ENCODE assay signal across 8 cellular contexts in the genomic region with DNA sequence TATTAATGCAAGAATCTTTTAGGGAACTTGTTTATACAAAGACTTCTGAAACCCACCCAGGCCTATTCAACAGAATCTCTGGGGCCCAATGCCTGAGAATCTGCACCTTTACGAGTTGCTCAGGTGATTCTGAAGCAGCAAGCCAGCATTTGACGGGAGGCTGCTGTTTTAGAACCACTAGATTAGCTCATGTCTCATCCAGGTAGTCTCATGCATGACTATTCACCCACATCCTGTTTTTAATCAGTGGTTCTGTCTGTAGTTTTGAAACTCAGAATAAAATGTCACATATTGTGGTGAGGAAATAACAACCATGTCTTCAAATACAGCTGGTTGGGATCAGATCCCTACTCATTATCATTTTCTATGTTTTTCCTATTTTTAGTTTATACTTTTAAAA. TPM values are rescaled to one million over a fixed set of nuclear protein-coding genes. Genes with fewer than 3 reads are reported as not detected.
DNase-seq lines count a peak whose midpoint lies in the region; ATAC-seq and TF ChIP-seq lines count a peak whose summit lies in the region.

No MANE protein-coding gene starts in this region.

- H3K27me3 ChIP-seq in CD4-positive, alpha-beta memory T cell (ENCODE audit: insufficient read depth, low read length) = no peaks in the 10 kb centered on the region

- H3K4me1 ChIP-seq in CD4-positive, alpha-beta memory T cell (ENCODE audit: insufficient read depth, low read length) = peaks cover 60% of the 10 kb centered on the region

- POLR2A ChIA-PET in CD4-positive, alpha-beta memory T cell (lab: Charles Lee; ENCODE audit: partially characterized antibody) = interaction anchor here (0.6 to 18.6 kb wide), 23 partner anchors 10 to 494 kb away, joined by 3 to 1017 read pairs (median 5); partner anchors contain the start of gene CYTIP
- POLR2A ChIA-PET in naive thymus-derived CD8-positive, alpha-beta T cell (lab: Charles Lee) = interaction anchor here (0.9 to 7.0 kb wide), 24 partner anchors 9 to 102 kb away, joined by 3 to 131 read pairs (median 5); partner anchors contain the start of genes CYTIP and ERMN

- CTCF ChIA-PET in CD4-positive, alpha-beta memory T cell (lab: Charles Lee; ENCODE audit: partially characterized antibody) = interaction anchor here (0.7 to 4.2 kb wide), 27 partner anchors 10 to 497 kb away, joined by 3 to 42 read pairs (median 5); partner anchors contain the start of genes CYTIP and ERMN

- H3K27me3 Mint-ChIP-seq in CD4-positive, alpha-beta memory T cell = no peaks in the 10 kb centered on the region
- H3K27me3 Mint-ChIP-seq in naive thymus-derived CD8-positive, alpha-beta T cell = no peaks in the 10 kb centered on the region
- peaks cover 5% of the 10 kb centered on the region for H3K27me3 Mint-ChIP-seq in chondrocyte (ENCODE audit: low read depth)

- H3K4me3 ChIP-seq in CD4-positive, alpha-beta memory T cell (ENCODE audit: low read length in 2 of 2) = no peak overlapping the region

- TF ChIP-seq CTCF in chondrocyte (IDR thresholded peaks at IDR 0.05) = no peak

- H3K27ac Mint-ChIP-seq in CD4-positive, alpha-beta memory T cell = peak overlapping the region; percentile 95 to 100 (median 99)
- peak overlapping the region; percentile 97 to 100 (median 98) for H3K27ac Mint-ChIP-seq in naive thymus-derived CD8-positive, alpha-beta T cell
- no peak overlapping the region for H3K27ac Mint-ChIP-seq in chondrocyte (ENCODE audit: unreplicated experiment)

- peaks cover 0 to 47% (median 36%) of the 10 kb centered on the region in 8 donors for H3K9me3 Mint-ChIP-seq in CD4-positive, alpha-beta memory T cell
- peaks cover 0 to 51% (median 26%) of the 10 kb centered on the region in 9 donors for H3K9me3 Mint-ChIP-seq in naive thymus-derived CD8-positive, alpha-beta T cell
- H3K9me3 Mint-ChIP-seq in chondrocyte (ENCODE audit: low read depth) = peaks cover 12% of the 10 kb centered on the region

- peaks cover 45 to 55% of the 10 kb centered on the region in 2 donors for H3K36me3 Mint-ChIP-seq in CD4-positive, alpha-beta memory T cell
- peaks cover 22 to 49% (median 26%) of the 10 kb centered on the region in 3 donors for H3K36me3 Mint-ChIP-seq in naive thymus-derived CD8-positive, alpha-beta T cell
- no peaks in the 10 kb centered on the region for H3K36me3 Mint-ChIP-seq in chondrocyte (ENCODE audit: low read depth)

- H3K4me3 Mint-ChIP-seq in CD4-positive, alpha-beta memory T cell = peak overlapping the region; percentile 49 to 85 (median 68)
- peak overlapping the region; percentile 48 to 77 (median 66) for H3K4me3 Mint-ChIP-seq in naive thymus-derived CD8-positive, alpha-beta T cell
- H3K4me3 Mint-ChIP-seq in chondrocyte (ENCODE audit: unreplicated experiment) = no peak overlapping the region

- H3K27ac ChIP-seq in CD4-positive, alpha-beta memory T cell (ENCODE audit: low read depth, low read length) = peak overlapping the region; percentile 51

- DNase-seq in CD4-positive, alpha-beta memory T cell = peak; percentile 79 to 87 (median 85)
- peak; percentile 52 for DNase-seq in activated T-cell treated with anti-CD3 and anti-CD28 coated beads for 24 hours (ENCODE audit: low read depth)
- DNase-seq in naive thymus-derived CD8-positive, alpha-beta T cell = peak; percentile 25 to 92 (median 74)
- DNase-seq in NCI-H748 treated with DMSO at 0.1 percent for 48 hours (lab: John Stamatoyannopoulos, UW) = no peak
- no peak for DNase-seq in chondrocyte (ENCODE audit: low spot score)
- no peak for DNase-seq in NCI-H1048 (lab: John Stamatoyannopoulos, UW)

- no peaks in the 10 kb centered on the region for H3K9me3 ChIP-seq in CD4-positive, alpha-beta memory T cell (ENCODE audit: control insufficient read depth in 1 of 2, low read length in 2 of 2)

- ATAC-seq in GM21381 (IDR thresholded peaks at IDR 0.05; ENCODE audit: unreplicated experiment) = peak; percentile 98
- ATAC-seq in HG03575 (IDR thresholded peaks at IDR 0.05; ENCODE audit: extremely low read depth, insufficient number of reproducible peaks, low FRiP score, unreplicated experiment) = peak; percentile 100
- ATAC-seq in naive thymus-derived CD8-positive, alpha-beta T cell = peak; percentile 93 to 97

- H3K4me1 Mint-ChIP-seq in CD4-positive, alpha-beta memory T cell = peaks cover 52 to 76% (median 63%) of the 10 kb centered on the region in 4 donors
- H3K4me1 Mint-ChIP-seq in naive thymus-derived CD8-positive, alpha-beta T cell = peaks cover 34 to 76% (median 68%) of the 10 kb centered on the region in 4 donors
- no peaks in the 10 kb centered on the region for H3K4me1 Mint-ChIP-seq in chondrocyte (ENCODE audit: low read depth)

- intact Hi-C loops in CD4-positive, alpha-beta memory T cell (cut with micrococcal nuclease) = loop anchor here (1.0 to 2.0 kb wide), 7 partner anchors 9 to 494 kb away; partner anchors contain the start of gene CYTIP

- no peaks in the 10 kb centered on the region for H3K36me3 ChIP-seq in CD4-positive, alpha-beta memory T cell (ENCODE audit: insufficient read depth, low read length)

RNA-seq across cellular contexts. Expression of gene CYTIP, which starts 39.5 kb away (rescaled TPM):
- 100 to 1,000 TPM; 231 to 248 TPM for total RNA-seq in CD4-positive, alpha-beta memory T cell
- polyA plus RNA-seq in CD4-positive, alpha-beta memory T cell = 100 to 1,000 TPM; 163 to 176 TPM
- 100 to 1,000 TPM; 308 to 341 TPM for total RNA-seq in naive thymus-derived CD8-positive, alpha-beta T cell
- 100 to 1,000 TPM; 140 to 220 (median 155) TPM for polyA plus RNA-seq in naive thymus-derived CD8-positive, alpha-beta T cell
- 0.27 to 0.85 TPM in 2 of 3 replicates, not detected in the other for total RNA-seq in chondrocyte

Comparison
In these comparisons a context has a peak if more than half of its experiments do, and no peak if none do; other contexts are left out.
1. DNase-seq: peak in CD4-positive, alpha-beta memory T cell (5 of 5), activated T-cell treated with anti-CD3 and anti-CD28 coated beads for 24 hours (single experiment) and naive thymus-derived CD8-positive, alpha-beta T cell (10 of 10); none in NCI-H748 treated with DMSO at 0.1 percent for 48 hours (single experiment), chondrocyte (single experiment) and NCI-H1048 (single experiment).
2. RNA of gene CYTIP, which starts 39.5 kb away (total RNA-seq): 308 to 341 TPM in naive thymus-derived CD8-positive, alpha-beta T cell and 231 to 248 TPM in CD4-positive, alpha-beta memory T cell; 0.27 to 0.85 TPM in chondrocyte; every median in the first group is over 100 times any median in the second.
3. Peak in every context shown above with its lines, with median percentiles within 50 percentile points of each other: ATAC-seq.